ENCODE assay signal across 24 cellular contexts in the genomic region with DNA sequence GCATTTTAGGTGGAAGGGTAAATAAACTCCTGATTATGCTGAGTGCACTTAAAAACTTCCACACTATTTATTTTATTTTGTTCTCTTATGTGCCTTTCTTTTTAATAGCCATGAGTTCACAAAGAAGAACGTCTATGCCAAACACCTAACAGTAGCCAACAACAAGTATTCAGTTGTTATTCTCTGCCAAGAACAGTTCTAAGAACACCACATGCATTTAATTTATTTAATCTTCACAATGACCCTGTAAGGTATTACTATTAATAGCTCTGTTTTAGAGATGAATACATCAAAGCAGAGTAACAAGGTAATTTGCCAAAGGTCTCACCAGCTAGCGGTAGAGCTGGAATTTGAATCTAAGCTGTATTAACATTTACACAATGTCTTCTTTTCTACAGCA.
"Had no signal": no experiment of that assay in that cellular context is flagged by ENCODE, and none has a peak within 500 bp of the region (broad histone marks: within the 10 kb centered on the region; RNA-seq: fewer than 3 reads in every experiment).

No MANE protein-coding gene starts in this region.

- H3K27me3 Mint-ChIP-seq: effector memory CD8-positive, alpha-beta T cell; memory B cell; naive B cell; natural killer cell treated with Interleukin-12 subunit alpha and Interleukin-12 subunit beta and Interleukin-15 and Interleukin-18, amount 100 ng/mL, for 72 hours; progenitor cell of endocrine pancreas; stimulated activated memory B cell treated with anti-CD40 and anti-IgM and Interleukin-4, amounts not matched to agents 10 μg/mL and 1 μg/mL and 100 μg/mL, for 72 hours; type B pancreatic cell had no signal

- ATAC-seq: effector memory CD8-positive, alpha-beta T cell; mucosa of descending colon; natural killer cell treated with Interleukin-12 subunit alpha and Interleukin-12 subunit beta and Interleukin-15 and Interleukin-18, amount 100 ng/mL, for 72 hours; pancreas; right cardiac atrium; stimulated activated memory B cell treated with anti-CD40 and anti-IgM and Interleukin-4, amounts not matched to agents 10 μg/mL and 1 μg/mL and 100 μg/mL, for 72 hours; stimulated activated naive CD8-positive, alpha-beta T cell treated with anti-CD3 and anti-CD28 coated beads, Interleukin-15, Interleukin-2, amounts not matched to agents 100 U/mL and 50 U/mL, for 24 hours had no signal

- H3K27me3 ChIP-seq: neutrophil, pancreas, spleen, testis, tibial artery had no signal

- H3K9me3 ChIP-seq: mucosa of descending colon, neutrophil, pancreas, spleen, testis, tibial artery had no signal

- H3K4me1 Mint-ChIP-seq: memory B cell; naive B cell; neural crest cell; stimulated activated memory B cell treated with anti-CD40 and anti-IgM and Interleukin-4, amounts not matched to agents 10 μg/mL and 1 μg/mL and 100 μg/mL, for 72 hours had no signal

- H3K4me3 Mint-ChIP-seq: effector memory CD8-positive, alpha-beta T cell; memory B cell; naive B cell; natural killer cell treated with Interleukin-12 subunit alpha and Interleukin-12 subunit beta and Interleukin-15 and Interleukin-18, amount 100 ng/mL, for 72 hours; neural crest cell; stimulated activated memory B cell treated with anti-CD40 and anti-IgM and Interleukin-4, amounts not matched to agents 10 μg/mL and 1 μg/mL and 100 μg/mL, for 72 hours; type B pancreatic cell had no signal

- H3K9me3 Mint-ChIP-seq: neural crest cell; stimulated activated memory B cell treated with anti-CD40 and anti-IgM and Interleukin-4, amounts not matched to agents 10 μg/mL and 1 μg/mL and 100 μg/mL, for 72 hours; type B pancreatic cell had no signal

- H3K4me1 ChIP-seq: pancreas, spleen, testis, tibial artery had no signal

- H3K27ac Mint-ChIP-seq: effector memory CD8-positive, alpha-beta T cell; memory B cell; naive B cell; natural killer cell treated with Interleukin-12 subunit alpha and Interleukin-12 subunit beta and Interleukin-15 and Interleukin-18, amount 100 ng/mL, for 72 hours; progenitor cell of endocrine pancreas; stimulated activated memory B cell treated with anti-CD40 and anti-IgM and Interleukin-4, amounts not matched to agents 10 μg/mL and 1 μg/mL and 100 μg/mL, for 72 hours; type B pancreatic cell had no signal

- H3K4me3 ChIP-seq: coronary artery, lung, mucosa of descending colon, pancreas, skin epidermis, spleen, testis, tibial artery had no signal

- H3K27ac ChIP-seq: coronary artery, neutrophil, pancreas, skin epidermis, spleen, testis, tibial artery had no signal

- H3K36me3 Mint-ChIP-seq: memory B cell; naive B cell; natural killer cell treated with Interleukin-12 subunit alpha and Interleukin-12 subunit beta and Interleukin-15 and Interleukin-18, amount 100 ng/mL, for 72 hours; stimulated activated memory B cell treated with anti-CD40 and anti-IgM and Interleukin-4, amounts not matched to agents 10 μg/mL and 1 μg/mL and 100 μg/mL, for 72 hours; type B pancreatic cell had no signal

- H3K36me3 ChIP-seq: neutrophil, pancreas, spleen, tibial artery had no signal

- DNase-seq: dermis blood vessel endothelial cell; effector memory CD8-positive, alpha-beta T cell; erythroblast; head of caudate nucleus; mucosa of descending colon; naive B cell; pancreas; right cardiac atrium; spleen; stimulated activated CD4-positive, alpha-beta T cell treated with anti-CD3 and anti-CD28 coated beads, Interleukin-4, amount 100 ng/mL, for 4 hours; stimulated activated naive CD8-positive, alpha-beta T cell treated with anti-CD3 and anti-CD28 coated beads, Interleukin-15, Interleukin-2, amounts not matched to agents 100 U/mL and 50 U/mL, for 24 hours; substantia nigra; testis; tibial artery had no signal
